14 cellular contexts compared by ENCODE assay signal in genomic region chr10:35388197-35388596, GRCh38. TPM values are rescaled to one million over a fixed set of nuclear protein-coding genes. Genes with fewer than 3 reads are reported as not detected.
DNase-seq lines count a peak whose midpoint lies in the region; ATAC-seq and TF ChIP-seq lines count a peak whose summit lies in the region.
"Had no signal": no experiment of that assay in that cellular context is flagged by ENCODE, and none has a peak within 500 bp of the region (broad histone marks: within the 10 kb centered on the region; RNA-seq: fewer than 3 reads in every experiment).

No MANE protein-coding gene starts in this region.

- peak; percentile 42 for ATAC-seq in GM21737 (IDR thresholded peaks at IDR 0.05; ENCODE audit: unreplicated experiment)
- peak; percentile 46 for ATAC-seq in HG03460 (IDR thresholded peaks at IDR 0.05; ENCODE audit: unreplicated experiment)
- ATAC-seq: body of pancreas had no signal

- H3K27ac ChIP-seq in esophagus squamous epithelium, result peak overlapping the region in 2 of 4 donors; percentile 3 to 57
- H3K27ac ChIP-seq: body of pancreas had no signal

- TF ChIP-seq CTCF in mesothelial cell of epicardium (IDR thresholded peaks at IDR 0.05; ENCODE audit: unreplicated experiment) (no peak), esophagus squamous epithelium (IDR thresholded peaks at IDR 0.05) (no peak)

- H3K36me3 Mint-ChIP-seq in mesothelial cell of epicardium, result peaks cover 11% of the 10 kb centered on the region

- no peak overlapping the region for H3K4me3 ChIP-seq in esophagus squamous epithelium
- H3K4me3 ChIP-seq: body of pancreas, tibial artery had no signal

- H3K27me3 Mint-ChIP-seq in mesothelial cell of epicardium (ENCODE audit: low read depth), result no peaks in the 10 kb centered on the region

- H3K4me3 Mint-ChIP-seq in mesothelial cell of epicardium, result no peak overlapping the region

- no peaks in the 10 kb centered on the region for H3K27me3 ChIP-seq in esophagus squamous epithelium
- H3K27me3 ChIP-seq: body of pancreas, tibial artery had no signal

- TF ChIP-seq POLR2A in esophagus squamous epithelium (IDR thresholded peaks at IDR 0.05), result no peak

- peaks cover 33% of the 10 kb centered on the region for H3K4me1 Mint-ChIP-seq in mesothelial cell of epicardium

- DNase-seq in NCI-H2029 treated with DMSO at 0.1 percent for 48 hours (lab: John Stamatoyannopoulos, UW) (peak; percentile 42), NCI-H2029 (lab: John Stamatoyannopoulos, UW) (no peak), mesothelial cell of epicardium (ENCODE audit: low spot score in 2 of 2, unreplicated experiment in 2 of 2) (no peak), Ammon's horn (ENCODE audit: low spot score) (no peak), esophagus squamous epithelium (lab: John Stamatoyannopoulos, UW) (no peak), kidney glomerular epithelial cell (lab: John Stamatoyannopoulos, UW) (no peak)
- DNase-seq: ACHN; body of pancreas; erythroblast; NK-92 treated with Interleukin-12 subunit alpha and Interleukin-12 subunit beta, amount 100 ng/mL, for 24 hours; stimulated activated CD4-positive, alpha-beta T cell treated with anti-CD3 and anti-CD28 coated beads, Interleukin-2, amount 100 ng/mL, for 48 hours; tibial artery had no signal

- peaks cover 0 to 18% (median 14%) of the 10 kb centered on the region in 3 donors for H3K9me3 ChIP-seq in esophagus squamous epithelium
- H3K9me3 ChIP-seq: body of pancreas had no signal

- peak overlapping the region; percentile 48 for H3K27ac Mint-ChIP-seq in mesothelial cell of epicardium

- H3K36me3 ChIP-seq in esophagus squamous epithelium, result no peaks in the 10 kb centered on the region
- H3K36me3 ChIP-seq: tibial artery had no signal

- intact Hi-C loops in esophagus squamous epithelium (cut with DNase I), result no loop called here

- peaks cover 26% of the 10 kb centered on the region for H3K9me3 Mint-ChIP-seq in mesothelial cell of epicardium

- peaks cover 8 to 54% (median 21%) of the 10 kb centered on the region in 3 donors for H3K4me1 ChIP-seq in esophagus squamous epithelium

RNA-seq across cellular contexts. Expression of gene CCNY, which starts 51.9 kb away (rescaled TPM):
- total RNA-seq in mesothelial cell of epicardium, result 66.5 to 75.4 TPM (median 68.9 TPM) in 3 replicates
- total RNA-seq in esophagus squamous epithelium, result 10 to 100 TPM; 24.1 to 41.5 (median 30.4) TPM
